ENCODE assay signal across 27 cellular contexts in the genomic region with DNA sequence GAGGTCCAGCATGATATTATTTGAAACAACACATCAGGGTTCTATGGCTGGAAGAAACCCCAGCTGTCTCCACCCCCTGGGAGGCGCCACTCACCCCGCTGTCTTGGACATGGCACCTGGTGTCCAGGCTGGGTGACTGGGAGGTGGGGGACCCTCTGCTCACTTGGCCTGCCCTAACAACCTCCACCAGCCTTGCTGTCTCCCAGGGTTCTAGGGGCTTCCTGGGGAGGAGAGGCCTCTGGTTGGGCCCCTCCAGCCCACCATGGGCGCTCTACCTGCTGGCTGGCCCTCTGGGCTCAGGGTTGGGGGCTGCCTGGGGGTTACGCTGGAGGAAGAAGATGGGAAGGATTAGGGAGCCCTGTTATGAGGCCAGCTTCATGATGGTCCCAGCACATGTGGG. TPM values are rescaled to one million over a fixed set of nuclear protein-coding genes. Genes with fewer than 3 reads are reported as not detected.
A peak's percentile ranks its signal among the peaks of the same experiment; 100 is the strongest.
DNase-seq lines count a peak whose midpoint lies in the region; ATAC-seq, FAIRE-seq and TF ChIP-seq lines count a peak whose summit lies in the region.
"Had no signal": no experiment of that assay in that cellular context is flagged by ENCODE, and none has a peak within 500 bp of the region (broad histone marks: within the 10 kb centered on the region; RNA-seq: fewer than 3 reads in every experiment).

No MANE protein-coding gene starts in this region.

- H3K4me3 ChIP-seq in kidney (ENCODE audit: low read length in 2 of 2) = no peak overlapping the region
- H3K4me3 ChIP-seq: GM12878, GM23338, Peyer's patch had no signal

- H3K4me3 Mint-ChIP-seq in natural killer cell treated with Interleukin-12 subunit alpha and Interleukin-12 subunit beta and Interleukin-15 and Interleukin-18, amount 100 ng/mL, for 72 hours = no peak overlapping the region
- peak overlapping the region; percentile 16 for H3K4me3 Mint-ChIP-seq in type B pancreatic cell
- H3K4me3 Mint-ChIP-seq: B cell; CD8-positive, alpha-beta T cell; GM23338; H9 had no signal

- no peaks in the 10 kb centered on the region for H3K4me1 Mint-ChIP-seq in natural killer cell treated with Interleukin-12 subunit alpha and Interleukin-12 subunit beta and Interleukin-15 and Interleukin-18, amount 100 ng/mL, for 72 hours (ENCODE audit: low read depth in 2 of 2)
- H3K4me1 Mint-ChIP-seq in type B pancreatic cell (ENCODE audit: unreplicated experiment) = peaks cover 6% of the 10 kb centered on the region
- H3K4me1 Mint-ChIP-seq: B cell, GM23338, H9 had no signal

- H3K4me1 ChIP-seq in kidney (ENCODE audit: control insufficient read depth in 1 of 2, insufficient read depth in 1 of 2, low read depth in 1 of 2, low read length in 2 of 2) = peaks cover 0 to 2% of the 10 kb centered on the region in 2 donors

- H3K27ac Mint-ChIP-seq in natural killer cell treated with Interleukin-12 subunit alpha and Interleukin-12 subunit beta and Interleukin-15 and Interleukin-18, amount 100 ng/mL, for 72 hours = no peak overlapping the region
- peak overlapping the region; percentile 15 for H3K27ac Mint-ChIP-seq in type B pancreatic cell
- H3K27ac Mint-ChIP-seq: B cell; CD8-positive, alpha-beta T cell; GM23338 had no signal

- no peaks in the 10 kb centered on the region for H3K27me3 Mint-ChIP-seq in natural killer cell treated with Interleukin-12 subunit alpha and Interleukin-12 subunit beta and Interleukin-15 and Interleukin-18, amount 100 ng/mL, for 72 hours
- H3K27me3 Mint-ChIP-seq in type B pancreatic cell = no peaks in the 10 kb centered on the region
- H3K27me3 Mint-ChIP-seq: B cell had no signal

- H3K9ac ChIP-seq in kidney (ENCODE audit: low read length in 2 of 2) = no peak overlapping the region
- H3K9ac ChIP-seq: SK-N-SH had no signal

- intact Hi-C loops in kidney (cut with DNase I) = no loop called here

- no peaks in the 10 kb centered on the region for H3K9me3 ChIP-seq in kidney (ENCODE audit: control insufficient read depth in 1 of 2, low read length in 2 of 2)
- H3K9me3 ChIP-seq: Peyer's patch, SK-N-SH had no signal

- no peak for TF ChIP-seq CTCF in kidney (IDR thresholded peaks at IDR 0.05; ENCODE audit: borderline replicate concordance, extremely low read depth, insufficient read depth)
- TF ChIP-seq CTCF in type B pancreatic cell (conservative IDR thresholded peaks at IDR 0.05) = no peak

- ATAC-seq in natural killer cell treated with Interleukin-12 subunit alpha and Interleukin-12 subunit beta and Interleukin-15 and Interleukin-18, amount 100 ng/mL, for 72 hours = no peak
- ATAC-seq in GM19452 (IDR thresholded peaks at IDR 0.05; ENCODE audit: unreplicated experiment) (no peak), GM18505 (IDR thresholded peaks at IDR 0.05; ENCODE audit: unreplicated experiment) (no peak)
- ATAC-seq: CD8-positive, alpha-beta T cell; GM12878; GM23338; HepG2 had no signal

- no peak overlapping the region for H3K27ac ChIP-seq in kidney (ENCODE audit: low read depth in 2 of 2, low read length in 2 of 2)
- H3K27ac ChIP-seq: C4-2B had no signal

- no peak for TF ChIP-seq POLR2A in GM18505 (IDR thresholded peaks at IDR 0.05; ENCODE audit: borderline replicate concordance, extremely low read depth, insufficient read depth, insufficient read length)

- peaks cover 33 to 64% of the 10 kb centered on the region in 2 donors for H3K36me3 ChIP-seq in kidney (ENCODE audit: control insufficient read depth in 1 of 2, insufficient read depth in 2 of 2, low read length in 2 of 2)

- no peak for FAIRE-seq in kidney (lab: Jason Lieb, UNC)
- FAIRE-seq: GM12878 had no signal

- DNase-seq in kidney = peak; percentile 54
- peak; percentile 23 for DNase-seq in natural killer cell treated with Interleukin-12 subunit alpha and Interleukin-12 subunit beta and Interleukin-15 and Interleukin-18, amount 100 ng/mL, for 72 hours (ENCODE audit: low spot score)
- no peak for DNase-seq in type B pancreatic cell (ENCODE audit: extremely low spot score, unreplicated experiment)
- DNase-seq in NCI-H69 (lab: John Stamatoyannopoulos, UW) = no peak
- DNase-seq: CD8-positive, alpha-beta T cell; DMS 273 treated with DMSO at 0.1 percent for 48 hours; DMS79; EL; GDM1; H9; Karpas-422; NCI-H1092; NCI-H1417 treated with DMSO at 0.1 percent for 48 hours; NCI-H1694 treated with DMSO at 0.1 percent for 48 hours; NCI-H2081; NCI-H2227 treated with DMSO at 0.1 percent for 48 hours; NCI-H526 treated with DMSO at 0.1 percent for 48 hours; Peyer's patch; SK-N-SH had no signal

- H3K36me3 Mint-ChIP-seq in natural killer cell treated with Interleukin-12 subunit alpha and Interleukin-12 subunit beta and Interleukin-15 and Interleukin-18, amount 100 ng/mL, for 72 hours = peaks cover 10% of the 10 kb centered on the region
- peaks cover 15% of the 10 kb centered on the region for H3K36me3 Mint-ChIP-seq in type B pancreatic cell

- no peaks in the 10 kb centered on the region for H3K9me3 Mint-ChIP-seq in natural killer cell treated with Interleukin-12 subunit alpha and Interleukin-12 subunit beta and Interleukin-15 and Interleukin-18, amount 100 ng/mL, for 72 hours
- H3K9me3 Mint-ChIP-seq in type B pancreatic cell = no peaks in the 10 kb centered on the region
- H3K9me3 Mint-ChIP-seq: CD8-positive, alpha-beta T cell; GM23338; H9 had no signal

TF ChIP-seq in PFSK-1, 5 proteins besides CTCF, POLR2A, EP300 and RAD21:
- TF ChIP-seq POLR2AphosphoS5 (IDR thresholded peaks at IDR 0.05; ENCODE audit: low read depth, low read length) (0 out of 2 replicates have a peak, but pooled peaks have one; percentile 21), FOXP2 (optimal IDR thresholded peaks at IDR 0.05; ENCODE audit: borderline replicate concordance, extremely low read depth, extremely low read length, insufficient read depth) (no peak)
TF ChIP-seq in PFSK-1: peak in this region for 1.

RNA-seq across cellular contexts. Expression of a gene that starts 16.3 kb away (rescaled TPM):
- 23.7 TPM for polyA plus RNA-seq in PFSK-1 (2012; ENCODE audit: insufficient read length, low read depth)
- 28.4 TPM for total RNA-seq in kidney
- polyA plus RNA-seq in kidney (ENCODE audit: insufficient read depth, low read depth, low replicate concordance) = 1.8 TPM
- total RNA-seq in natural killer cell treated with Interleukin-12 subunit alpha and Interleukin-12 subunit beta and Interleukin-15 and Interleukin-18, amount 100 ng/mL, for 72 hours = 10 to 100 TPM; 13.8 to 18.4 TPM
- total RNA-seq in type B pancreatic cell (ENCODE audit: low replicate concordance) = 14.0 and 15.5 TPM in 2 replicates

RNA-seq across cellular contexts. Expression of a gene that starts 32.3 kb away (rescaled TPM):
- 170 TPM for polyA plus RNA-seq in PFSK-1 (2012; ENCODE audit: insufficient read length, low read depth)
- total RNA-seq in kidney (5.2 TPM), type B pancreatic cell (ENCODE audit: low replicate concordance) (12.0 and 24.4 TPM in 2 replicates)
- 5.5 TPM for polyA plus RNA-seq in kidney (ENCODE audit: insufficient read depth, low read depth, low replicate concordance)
- 10 to 100 TPM in 1 of 2 donors, 1 to 10 TPM in 1; 5.7 to 11.3 TPM for total RNA-seq in natural killer cell treated with Interleukin-12 subunit alpha and Interleukin-12 subunit beta and Interleukin-15 and Interleukin-18, amount 100 ng/mL, for 72 hours

RNA-seq across cellular contexts. Expression of a gene that starts 48.2 kb away (rescaled TPM):
- polyA plus RNA-seq in PFSK-1 (2012; ENCODE audit: insufficient read length, low read depth) = 30.7 TPM
- 24.2 TPM for total RNA-seq in kidney
- polyA plus RNA-seq in kidney (ENCODE audit: insufficient read depth, low read depth, low replicate concordance) = 6.4 TPM
- total RNA-seq in natural killer cell treated with Interleukin-12 subunit alpha and Interleukin-12 subunit beta and Interleukin-15 and Interleukin-18, amount 100 ng/mL, for 72 hours = 10 to 100 TPM in 1 of 2 donors, 1 to 10 TPM in 1; 7.9 to 10.6 TPM
- total RNA-seq in type B pancreatic cell (ENCODE audit: low replicate concordance) = 20.9 and 21.0 TPM in 2 replicates

Comparison
In these comparisons a context has a peak if more than half of its experiments do, and no peak if none do; other contexts are left out.
1. DNase-seq: peak in kidney (single experiment) and natural killer cell treated with Interleukin-12 subunit alpha and Interleukin-12 subunit beta and Interleukin-15 and Interleukin-18, amount 100 ng/mL, for 72 hours (single experiment); none in type B pancreatic cell (single experiment) and NCI-H69 (single experiment).